14 cellular contexts compared by ENCODE assay signal in the genomic region with DNA sequence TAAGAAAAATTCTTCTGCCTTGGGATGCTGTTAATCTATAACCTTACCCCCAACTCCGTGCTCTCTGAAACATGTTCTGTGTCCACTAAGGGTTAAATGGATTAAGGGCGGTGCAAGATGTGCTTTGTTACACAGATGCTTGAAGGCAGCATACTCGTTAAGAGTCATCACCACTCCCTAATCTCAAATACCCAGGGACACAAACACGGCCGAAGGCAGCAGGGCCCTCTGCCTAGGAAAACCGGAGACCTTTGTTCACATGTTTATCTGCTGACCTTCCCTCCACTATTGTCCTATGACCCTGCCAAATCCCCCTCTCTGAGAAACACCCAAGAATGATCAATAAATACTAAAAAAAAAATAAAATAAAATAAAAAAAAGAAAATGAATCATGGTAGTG. TPM values are rescaled to one million over a fixed set of nuclear protein-coding genes. Genes with fewer than 3 reads are reported as not detected.
"Had no signal": no experiment of that assay in that cellular context is flagged by ENCODE, and none has a peak within 500 bp of the region (broad histone marks: within the 10 kb centered on the region; RNA-seq: fewer than 3 reads in every experiment).

No MANE protein-coding gene starts in this region.

RNA-seq across cellular contexts. Expression of gene MRLN, which starts 8.5 kb away (rescaled TPM):
- total RNA-seq: activated naive CD4-positive, alpha-beta T cell treated with anti-CD3 and anti-CD28 coated beads for 36 hours; activated naive CD4-positive, alpha-beta T cell treated with anti-CD3 and anti-CD28 coated beads, Interleukin-2, amount 50 U/mL, for 72 hours; activated naive CD8-positive, alpha-beta T cell treated with anti-CD3 and anti-CD28 coated beads for 36 hours; activated naive CD8-positive, alpha-beta T cell treated with anti-CD3 and anti-CD28 coated beads, Interleukin-2, amount 10 ng/mL, durations not matched to agents 7 days and 5 days; activated T-cell treated with anti-CD3 and anti-CD28 coated beads, Interleukin-2, amount 50 U/mL, for 72 hours; activated T-helper 2 cell treated with anti-CD3 and anti-CD28 coated beads, Interferon-gamma antibody, Interleukin-2, Interleukin-4, amounts not matched to agents 10 μg/mL and 5 μg/mL and 100 μg/mL, durations not matched to agents 14 hours and 24 hours and 36 hours; ascending aorta; astrocyte; body of pancreas; breast epithelium; bronchial epithelial cell; cardiac muscle cell; cardiac septum had no signal
- polyA plus RNA-seq: aorta, cardiac muscle cell had no signal
